In genomic region chr21:41928621-41929220, GRCh38 we compare ENCODE assay signal across 10 cellular contexts. TPM values are rescaled to one million over a fixed set of nuclear protein-coding genes. Genes with fewer than 3 reads are reported as not detected.
A peak's percentile ranks its signal among the peaks of the same experiment; 100 is the strongest.
DNase-seq lines count a peak whose midpoint lies in the region; ATAC-seq and TF ChIP-seq lines count a peak whose summit lies in the region.
"Had no signal": no experiment of that assay in that cellular context is flagged by ENCODE, and none has a peak within 500 bp of the region (broad histone marks: within the 10 kb centered on the region; RNA-seq: fewer than 3 reads in every experiment).

No MANE protein-coding gene starts in this region.

- H3K27ac Mint-ChIP-seq in naive thymus-derived CD4-positive, alpha-beta T cell: peak overlapping the region; percentile 36 to 99 (median 98)
- H3K27ac Mint-ChIP-seq in osteocyte (ENCODE audit: unreplicated experiment): no peak overlapping the region

- ATAC-seq in GM18502 (IDR thresholded peaks at IDR 0.05; ENCODE audit: poor library complexity, unreplicated experiment): peak; percentile 57
- peak; percentile 67 for ATAC-seq in naive thymus-derived CD4-positive, alpha-beta T cell
- ATAC-seq: gastroesophageal sphincter had no signal

- peak overlapping the region in 8 of 10 donors; percentile 24 to 96 (median 48) for H3K4me3 Mint-ChIP-seq in naive thymus-derived CD4-positive, alpha-beta T cell
- H3K4me3 Mint-ChIP-seq in osteocyte (ENCODE audit: unreplicated experiment): no peak overlapping the region

- H3K27me3 ChIP-seq in H7 (ENCODE audit: control insufficient read depth, insufficient read depth, low read length): no peaks in the 10 kb centered on the region
- no peaks in the 10 kb centered on the region for H3K27me3 ChIP-seq in naive thymus-derived CD4-positive, alpha-beta T cell (ENCODE audit: control insufficient read depth in 2 of 2, insufficient read depth in 2 of 2, low read length in 2 of 2)
- H3K27me3 ChIP-seq: gastroesophageal sphincter, SJSA1 had no signal

- H3K4me1 ChIP-seq in naive thymus-derived CD4-positive, alpha-beta T cell (ENCODE audit: control insufficient read depth in 2 of 2, insufficient read depth in 2 of 2, low read length in 2 of 2): peaks cover 11 to 35% of the 10 kb centered on the region in 2 donors

- TF ChIP-seq CTCF in osteocyte (IDR thresholded peaks at IDR 0.05): no peak

- H3K4me3 ChIP-seq in H7 (ENCODE audit: insufficient read depth, low read depth, low read length): no peak overlapping the region
- no peak overlapping the region for H3K4me3 ChIP-seq in naive thymus-derived CD4-positive, alpha-beta T cell (ENCODE audit: low read length)
- H3K4me3 ChIP-seq: gastroesophageal sphincter, SJSA1 had no signal

- TF ChIP-seq POLR2A in Raji (IDR thresholded peaks at IDR 0.05; ENCODE audit: insufficient read depth, low read depth, low read length): 0 out of 2 replicates have a peak, but pooled peaks have one; percentile 7

- no peaks in the 10 kb centered on the region for H3K9me3 ChIP-seq in naive thymus-derived CD4-positive, alpha-beta T cell (ENCODE audit: control insufficient read depth in 2 of 3, low read length in 3 of 3)
- H3K9me3 ChIP-seq: gastroesophageal sphincter, SJSA1 had no signal

- intact Hi-C loops in naive thymus-derived CD4-positive, alpha-beta T cell (cut with micrococcal nuclease): no loop called here

- no peak overlapping the region for H3K27ac ChIP-seq in naive thymus-derived CD4-positive, alpha-beta T cell (ENCODE audit: low read depth, low read length)
- H3K27ac ChIP-seq: SJSA1 had no signal

- H3K36me3 ChIP-seq in H7 (replicated peaks; ENCODE audit: control insufficient read depth, insufficient read depth, low read length): no peaks in the 10 kb centered on the region
- H3K36me3 ChIP-seq in naive thymus-derived CD4-positive, alpha-beta T cell (ENCODE audit: control insufficient read depth in 2 of 3, insufficient read depth in 3 of 3, low read length in 3 of 3): no peaks in the 10 kb centered on the region
- H3K36me3 ChIP-seq: gastroesophageal sphincter, SJSA1 had no signal

- H3K36me3 Mint-ChIP-seq in naive thymus-derived CD4-positive, alpha-beta T cell: no peaks in the 10 kb centered on the region
- H3K36me3 Mint-ChIP-seq in osteocyte (ENCODE audit: unreplicated experiment): no peaks in the 10 kb centered on the region

- peaks cover 0 to 4% (median 0%) of the 10 kb centered on the region in 5 donors for H3K27me3 Mint-ChIP-seq in naive thymus-derived CD4-positive, alpha-beta T cell
- no peaks in the 10 kb centered on the region for H3K27me3 Mint-ChIP-seq in osteocyte (ENCODE audit: unreplicated experiment)

- H3K9me3 Mint-ChIP-seq in naive thymus-derived CD4-positive, alpha-beta T cell: peaks cover 0 to 1% (median 0%) of the 10 kb centered on the region in 11 donors
- no peaks in the 10 kb centered on the region for H3K9me3 Mint-ChIP-seq in osteocyte (ENCODE audit: unreplicated experiment)

- POLR2A ChIA-PET in naive thymus-derived CD4-positive, alpha-beta T cell (lab: Charles Lee): interaction anchor here (0.5 to 1.3 kb wide), 6 partner anchors 26 to 136 kb away, joined by 3 to 4 read pairs (median 3); no protein-coding TSS in a partner anchor

- DNase-seq in H7: peak; percentile 16
- DNase-seq in naive thymus-derived CD4-positive, alpha-beta T cell: peak in 1 of 9 donors; percentile 16
- no peak for DNase-seq in NCI-H2196 (lab: John Stamatoyannopoulos, UW; ENCODE audit: unreplicated experiment)
- DNase-seq in osteocyte (ENCODE audit: extremely low spot score, unreplicated experiment): no peak
- no peak for DNase-seq in NCI-H1436 treated with DMSO at 0.1 percent for 48 hours (lab: John Stamatoyannopoulos, UW)
- no peak for DNase-seq in NCI-H1092 (lab: John Stamatoyannopoulos, UW)

- CTCF ChIA-PET in naive thymus-derived CD4-positive, alpha-beta T cell (lab: Charles Lee): no interaction called here

- H3K4me1 Mint-ChIP-seq in naive thymus-derived CD4-positive, alpha-beta T cell: peaks cover 37 to 73% (median 54%) of the 10 kb centered on the region in 7 donors
- H3K4me1 Mint-ChIP-seq in osteocyte (ENCODE audit: unreplicated experiment): peaks cover 64% of the 10 kb centered on the region

RNA-seq across cellular contexts. Expression of gene C2CD2, which starts 25.1 kb away (rescaled TPM):
- 9.8 and 12.5 TPM in 2 replicates for total RNA-seq in H7 (2014; rRNA removed; shearing (Covaris generic))
- 10 to 100 TPM in 4 of 5 experiments, 1 to 10 TPM in 1; 7.1 to 14.8 (median 14.0) TPM for total RNA-seq in naive thymus-derived CD4-positive, alpha-beta T cell
- polyA plus RNA-seq in naive thymus-derived CD4-positive, alpha-beta T cell: 1 to 10 TPM; 2.8 to 4.9 TPM
- 13.1 and 19.4 TPM in 2 replicates for total RNA-seq in osteocyte

RNA-seq across cellular contexts. Expression of gene PRDM15, which starts 49.6 kb away (rescaled TPM):
- 6.7 and 8.4 TPM in 2 replicates for total RNA-seq in H7 (2014; rRNA removed; shearing (Covaris generic))
- total RNA-seq in naive thymus-derived CD4-positive, alpha-beta T cell: 10 to 100 TPM in 4 of 5 experiments, 1 to 10 TPM in 1; 10.0 to 20.1 (median 15.9) TPM
- 1 to 10 TPM; 1.3 to 2.0 TPM for polyA plus RNA-seq in naive thymus-derived CD4-positive, alpha-beta T cell
- 6.6 and 11.4 TPM in 2 replicates for total RNA-seq in osteocyte
